Comparison of ENCODE assay signal across 17 cellular contexts in the genomic region with DNA sequence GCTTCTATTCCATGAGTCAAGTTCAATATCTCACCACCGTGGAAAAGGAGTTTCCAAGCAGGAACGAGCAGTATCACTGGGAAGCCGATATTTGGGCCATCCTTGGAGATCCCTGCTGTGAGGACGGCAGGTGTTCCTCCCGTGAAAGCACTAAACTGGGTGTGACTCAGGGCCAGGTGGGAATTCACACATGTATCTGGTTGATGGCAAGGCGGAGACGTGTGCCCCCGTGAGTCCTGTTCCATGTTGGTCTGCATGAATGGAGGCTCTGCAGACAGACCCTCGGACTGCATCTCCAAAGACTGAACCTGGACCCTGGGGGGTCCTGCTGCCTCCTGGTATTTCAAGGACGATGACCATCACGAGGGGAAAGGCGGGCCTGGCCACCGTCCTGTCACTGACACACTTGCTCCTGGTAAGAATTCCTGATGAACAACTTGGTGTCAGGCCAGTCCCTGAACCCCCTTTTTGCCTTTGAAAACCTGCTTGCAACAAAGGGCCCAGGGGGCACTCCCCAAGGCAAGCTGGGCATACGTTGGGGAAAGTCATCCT. TPM values are rescaled to one million over a fixed set of nuclear protein-coding genes. Genes with fewer than 3 reads are reported as not detected.
DNase-seq lines count a peak whose midpoint lies in the region; ATAC-seq and TF ChIP-seq lines count a peak whose summit lies in the region.
"Had no signal": no experiment of that assay in that cellular context is flagged by ENCODE, and none has a peak within 500 bp of the region (broad histone marks: within the 10 kb centered on the region; RNA-seq: fewer than 3 reads in every experiment).

No MANE protein-coding gene starts in this region.

- no peaks in the 10 kb centered on the region for H3K36me3 ChIP-seq in esophagus muscularis mucosa
- H3K36me3 ChIP-seq in CD4-positive, alpha-beta memory T cell (ENCODE audit: insufficient read depth, low read length), result no peaks in the 10 kb centered on the region
- H3K36me3 ChIP-seq: BE2C had no signal

- H3K4me1 Mint-ChIP-seq in CD4-positive, alpha-beta memory T cell, result peaks cover 3 to 14% (median 7%) of the 10 kb centered on the region in 4 donors

- no peak for ATAC-seq in GM19455 (IDR thresholded peaks at IDR 0.05; ENCODE audit: unreplicated experiment)
- ATAC-seq: CD8-positive, alpha-beta T cell had no signal

- WGBS in esophagus muscularis mucosa, result 89% methylated on average over 10 of the region's 14 CpGs

- TF ChIP-seq CTCF in esophagus muscularis mucosa (IDR thresholded peaks at IDR 0.05), result no peak

- no peak overlapping the region for H3K4me3 Mint-ChIP-seq in CD4-positive, alpha-beta memory T cell
- H3K4me3 Mint-ChIP-seq: CD8-positive, alpha-beta T cell had no signal

- CTCF ChIA-PET in CD4-positive, alpha-beta memory T cell (lab: Charles Lee; ENCODE audit: partially characterized antibody), result no interaction called here

- H3K27me3 ChIP-seq in esophagus muscularis mucosa, result no peaks in the 10 kb centered on the region
- no peaks in the 10 kb centered on the region for H3K27me3 ChIP-seq in CD4-positive, alpha-beta memory T cell (ENCODE audit: insufficient read depth, low read length)

- no peak for TF ChIP-seq EP300 in esophagus muscularis mucosa (IDR thresholded peaks at IDR 0.05)

- peaks cover 2 to 4% of the 10 kb centered on the region in 2 donors for H3K27me3 Mint-ChIP-seq in CD4-positive, alpha-beta memory T cell

- no peak overlapping the region for H3K27ac Mint-ChIP-seq in CD4-positive, alpha-beta memory T cell
- H3K27ac Mint-ChIP-seq: CD8-positive, alpha-beta T cell had no signal

- no peak overlapping the region for H3K4me3 ChIP-seq in esophagus muscularis mucosa
- H3K4me3 ChIP-seq in CD4-positive, alpha-beta memory T cell (ENCODE audit: low read length in 2 of 2), result no peak overlapping the region

- H3K9me3 ChIP-seq in esophagus muscularis mucosa, result no peaks in the 10 kb centered on the region
- no peaks in the 10 kb centered on the region for H3K9me3 ChIP-seq in CD4-positive, alpha-beta memory T cell (ENCODE audit: control insufficient read depth in 1 of 2, low read length in 2 of 2)
- H3K9me3 ChIP-seq: BE2C had no signal

- H3K9me3 Mint-ChIP-seq in CD4-positive, alpha-beta memory T cell, result no peaks in the 10 kb centered on the region
- H3K9me3 Mint-ChIP-seq: CD8-positive, alpha-beta T cell had no signal

- TF ChIP-seq POLR2A in esophagus muscularis mucosa (IDR thresholded peaks at IDR 0.05; ENCODE audit: low read depth), result no peak

- POLR2A ChIA-PET in CD4-positive, alpha-beta memory T cell (lab: Charles Lee; ENCODE audit: partially characterized antibody), result no interaction called here

- peaks cover 19 to 50% (median 42%) of the 10 kb centered on the region in 4 donors for H3K4me1 ChIP-seq in esophagus muscularis mucosa
- H3K4me1 ChIP-seq in CD4-positive, alpha-beta memory T cell (ENCODE audit: insufficient read depth, low read length), result peaks cover 11% of the 10 kb centered on the region
- H3K4me1 ChIP-seq: BE2C had no signal

- H3K36me3 Mint-ChIP-seq in CD4-positive, alpha-beta memory T cell, result no peaks in the 10 kb centered on the region
- H3K36me3 Mint-ChIP-seq: CD8-positive, alpha-beta T cell had no signal

- DNase-seq in NCI-H2171 treated with DMSO at 0.1 percent for 48 hours (lab: John Stamatoyannopoulos, UW) (peak; percentile 19), NCI-H2171 (lab: John Stamatoyannopoulos, UW) (no peak), COLO668 (lab: John Stamatoyannopoulos, UW; ENCODE audit: unreplicated experiment) (peak; percentile 89), NCI-H2107 (lab: John Stamatoyannopoulos, UW) (peak; percentile 46), esophagus muscularis mucosa (ENCODE audit: extremely low spot score) (peak; percentile 81), NCI-H1048 (lab: John Stamatoyannopoulos, UW) (no peak)
- DNase-seq in CD4-positive, alpha-beta memory T cell, result no peak
- DNase-seq: BE2C; CD8-positive, alpha-beta T cell; GOT3; NCI-H1105 treated with DMSO at 0.1 percent for 48 hours; NCI-H2029; NCI-H2227 treated with DMSO at 0.1 percent for 48 hours; NCI-H526 treated with DMSO at 0.1 percent for 48 hours; NK-92 treated with Interleukin-12 subunit alpha and Interleukin-12 subunit beta, amount 100 ng/mL, for 24 hours; SK-N-SH had no signal

- H3K27ac ChIP-seq in esophagus muscularis mucosa (replicated peaks in 1 of 4), result no peak overlapping the region
- H3K27ac ChIP-seq in CD4-positive, alpha-beta memory T cell (ENCODE audit: low read depth, low read length), result no peak overlapping the region

- intact Hi-C loops in esophagus muscularis mucosa (cut with DNase I), result no loop called here
- intact Hi-C loops in CD4-positive, alpha-beta memory T cell (cut with micrococcal nuclease), result no loop called here

RNA-seq across cellular contexts. Expression of a gene that starts 22.8 kb away (rescaled TPM):
- total RNA-seq in esophagus muscularis mucosa, result 100 to 1,000 TPM; 241 to 459 (median 346) TPM
- total RNA-seq in CD4-positive, alpha-beta memory T cell, result 10 to 100 TPM; 16.5 to 17.2 TPM
- 1 to 10 TPM in 1 of 2 donors, under 1 TPM in 1; 0.39 to 1.1 TPM for polyA plus RNA-seq in CD4-positive, alpha-beta memory T cell

Comparison
In these comparisons a context has a peak if more than half of its experiments do, and no peak if none do; other contexts are left out.
1. DNase-seq: peak in NCI-H2171 treated with DMSO at 0.1 percent for 48 hours (single experiment), COLO668 (single experiment), NCI-H2107 (single experiment) and esophagus muscularis mucosa (single experiment); none in NCI-H2171 (single experiment), CD4-positive, alpha-beta memory T cell (0 of 5) and NCI-H1048 (single experiment).
2. RNA of a gene that starts 22.8 kb away (total RNA-seq): 241 to 459 TPM in esophagus muscularis mucosa; 16.5 to 17.2 TPM in CD4-positive, alpha-beta memory T cell; every median in the first group is over 10 times any median in the second.